24 cellular contexts compared by ENCODE assay signal in genomic region chr14:54207476-54207875, GRCh38.
"Had no signal": no experiment of that assay in that cellular context is flagged by ENCODE, and none has a peak within 500 bp of the region (broad histone marks: within the 10 kb centered on the region; RNA-seq: fewer than 3 reads in every experiment).

No MANE protein-coding gene starts in this region.

- H3K27ac ChIP-seq: hepatocyte, left lung, parathyroid adenoma, upper lobe of right lung, WERI-Rb-1 had no signal

- H3K36me3 Mint-ChIP-seq: activated naive CD8-positive, alpha-beta T cell treated with anti-CD3 and anti-CD28 coated beads, Interleukin-2, amount 10 ng/mL, durations not matched to agents 7 days and 5 days; brain; immature natural killer cell had no signal

- H3K79me2 ChIP-seq: hepatocyte, parathyroid adenoma had no signal

- H3K9me3 Mint-ChIP-seq: activated naive CD4-positive, alpha-beta T cell treated with anti-CD3 and anti-CD28 coated beads for 36 hours; activated naive CD8-positive, alpha-beta T cell treated with anti-CD3 and anti-CD28 coated beads, Interleukin-2, amount 10 ng/mL, durations not matched to agents 7 days and 5 days; stimulated activated naive CD8-positive, alpha-beta T cell treated with anti-CD3 and anti-CD28 coated beads, Interleukin-15, Interleukin-2, amounts not matched to agents 100 ng/mL and 50 ng/mL, for 24 hours had no signal

- H3K4me1 ChIP-seq: left lung, parathyroid adenoma, upper lobe of right lung had no signal

- H3K27ac Mint-ChIP-seq: activated naive CD4-positive, alpha-beta T cell treated with anti-CD3 and anti-CD28 coated beads for 36 hours; activated naive CD8-positive, alpha-beta T cell treated with anti-CD3 and anti-CD28 coated beads, Interleukin-2, amount 10 ng/mL, durations not matched to agents 7 days and 5 days; brain; immature natural killer cell; stimulated activated naive CD8-positive, alpha-beta T cell treated with anti-CD3 and anti-CD28 coated beads, Interleukin-15, Interleukin-2, amounts not matched to agents 100 ng/mL and 50 ng/mL, for 24 hours had no signal

- H3K4me3 ChIP-seq: hepatocyte, left lung, thyroid gland, upper lobe of right lung had no signal

- H3K9me3 ChIP-seq: left lung, thyroid gland, upper lobe of right lung had no signal

- H3K27me3 ChIP-seq: hepatocyte, left lung, thyroid gland, upper lobe of right lung had no signal

- H3K4me1 Mint-ChIP-seq: activated naive CD8-positive, alpha-beta T cell treated with anti-CD3 and anti-CD28 coated beads, Interleukin-2, amount 10 ng/mL, durations not matched to agents 7 days and 5 days; immature natural killer cell had no signal

- H3K4me3 Mint-ChIP-seq: activated naive CD4-positive, alpha-beta T cell treated with anti-CD3 and anti-CD28 coated beads for 36 hours; activated naive CD8-positive, alpha-beta T cell treated with anti-CD3 and anti-CD28 coated beads, Interleukin-2, amount 10 ng/mL, durations not matched to agents 7 days and 5 days; brain; immature natural killer cell; nephron progenitor cell; stimulated activated naive CD8-positive, alpha-beta T cell treated with anti-CD3 and anti-CD28 coated beads, Interleukin-15, Interleukin-2, amounts not matched to agents 100 ng/mL and 50 ng/mL, for 24 hours had no signal

- H3K36me3 ChIP-seq: left lung, thyroid gland, upper lobe of right lung, WERI-Rb-1 had no signal

- DNase-seq: activated CD4-positive, alpha-beta T cell treated with anti-CD3 and anti-CD28 coated beads, Interleukin-2, amount 50 U/mL, for 1 hour; activated CD4-positive, CD25-positive, alpha-beta regulatory T cell treated with anti-CD3 and anti-CD28 coated beads, Interleukin-2, amount 50 U/mL, for 72 hours; activated CD8-positive, alpha-beta memory T cell treated with anti-CD3 and anti-CD28 coated beads, Interleukin-2, amount 50 U/mL, for 48 hours; activated naive CD4-positive, alpha-beta T cell treated with anti-CD3 and anti-CD28 coated beads for 36 hours; activated naive CD8-positive, alpha-beta T cell treated with anti-CD3 and anti-CD28 coated beads, Interleukin-2, amount 10 ng/mL, durations not matched to agents 7 days and 5 days; activated T-cell treated with anti-CD3 and anti-CD28 coated beads, Interleukin-2, amount 50 U/mL, for 48 hours; caudate nucleus; effector memory CD4-positive, alpha-beta T cell; glutamatergic neuron; immature natural killer cell; kidney glomerular epithelial cell; left lung; nephron progenitor cell; right cardiac atrium; stimulated activated CD4-positive, alpha-beta T cell treated with anti-CD3 and anti-CD28 coated beads, Interleukin-12 subunit alpha, Interleukin-12 subunit beta, amount 100 ng/mL, for 4 hours; stimulated activated CD4-positive, alpha-beta T cell treated with anti-CD3 and anti-CD28 coated beads, Interleukin-4, amount 100 ng/mL, for 4 hours; substantia nigra; thyroid gland; upper lobe of right lung; WERI-Rb-1 had no signal

- ATAC-seq: left lung, right cardiac atrium, upper lobe of right lung had no signal

- H2AFZ ChIP-seq: hepatocyte, parathyroid adenoma had no signal
